Comparison of ENCODE assay signal across 24 cellular contexts in the genomic region with DNA sequence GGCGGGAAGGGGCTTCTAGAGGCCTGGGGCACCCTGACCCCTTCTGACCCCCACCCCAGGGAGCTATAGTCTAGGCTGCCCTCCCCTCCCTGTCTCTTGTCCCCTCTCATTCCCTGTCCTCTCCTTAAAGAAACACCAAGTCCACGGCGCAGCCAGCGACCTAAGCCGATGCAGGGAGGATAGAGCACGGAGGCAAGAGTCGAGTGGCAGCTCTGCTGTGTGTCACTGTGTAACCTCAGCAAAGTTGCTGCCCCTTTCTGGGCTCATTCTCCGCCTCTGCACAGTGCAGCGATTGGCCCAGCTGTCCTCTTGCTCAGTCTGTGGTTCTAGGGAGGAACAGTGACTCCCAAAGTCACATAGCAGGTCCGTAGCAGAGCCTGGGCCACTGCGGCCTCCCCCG. TPM values are rescaled to one million over a fixed set of nuclear protein-coding genes. Genes with fewer than 3 reads are reported as not detected.
A peak's percentile ranks its signal among the peaks of the same experiment; 100 is the strongest.
DNase-seq lines count a peak whose midpoint lies in the region; ATAC-seq, FAIRE-seq and TF ChIP-seq lines count a peak whose summit lies in the region.
"Had no signal": no experiment of that assay in that cellular context is flagged by ENCODE, and none has a peak within 500 bp of the region (broad histone marks: within the 10 kb centered on the region; RNA-seq: fewer than 3 reads in every experiment).

No MANE protein-coding gene starts in this region.

- no peaks in the 10 kb centered on the region for H3K36me3 Mint-ChIP-seq in activated naive CD8-positive, alpha-beta T cell treated with anti-CD3 and anti-CD28 coated beads, Interleukin-2, amount 50 U/mL, for 24 hours (ENCODE audit: low read depth)
- H3K36me3 Mint-ChIP-seq in activated naive CD8-positive, alpha-beta T cell treated with anti-CD3 and anti-CD28 coated beads for 36 hours: no peaks in the 10 kb centered on the region
- H3K36me3 Mint-ChIP-seq in GM23338 (ENCODE audit: low read depth): no peaks in the 10 kb centered on the region
- H3K36me3 Mint-ChIP-seq in CD8-positive, alpha-beta memory T cell: peaks cover 0 to 9% (median 0%) of the 10 kb centered on the region in 3 donors
- H3K36me3 Mint-ChIP-seq: CD14-positive monocyte had no signal

- H3K9me3 ChIP-seq in H1 (ENCODE audit: insufficient read depth in 2 of 2, low read depth in 1 of 2, low read length in 1 of 2) (no peaks in the 10 kb centered on the region), neuronal stem cell (replicated peaks in 1 of 2; ENCODE audit: control insufficient read depth in 2 of 2, insufficient read depth in 1 of 2, low read depth in 1 of 2, low read length in 2 of 2) (peaks cover 0 to 2% of the 10 kb centered on the region in 2 donors)
- H3K9me3 ChIP-seq in CD8-positive, alpha-beta memory T cell (ENCODE audit: low read length): no peaks in the 10 kb centered on the region
- H3K9me3 ChIP-seq: BE2C had no signal

- 84% methylated on average over 12 of the region's 12 CpGs; no CpG with 5 or more reads in 1 of the 2 experiments for WGBS in H1 (ENCODE audit: extremely low coverage in 1 of 2, insufficient coverage in 1 of 2, insufficient read length in 1 of 2, insufficient replicate concordance in 2 of 2, low coverage in 1 of 2, low lambda C conversion rate in 2 of 2, missing lambda C conversion rate in 1 of 2), 2 experiments
- no CpG with 5 or more reads among the region's 12 CpGs for WGBS in neuronal stem cell (ENCODE audit: extremely low coverage in 2 of 2, insufficient read length in 2 of 2, insufficient replicate concordance in 1 of 2), 2 donors

- peak overlapping the region; percentile 93 for H2AFZ ChIP-seq in GM23338
- H2AFZ ChIP-seq in H1 (ENCODE audit: low read length): no peak overlapping the region
- peak overlapping the region; percentile 33 for H2AFZ ChIP-seq in neuronal stem cell (ENCODE audit: low read length)

- no peak overlapping the region for H2BK20ac ChIP-seq in H1 (ENCODE audit: low read length)

- H2BK12ac ChIP-seq in H1 (ENCODE audit: low read depth, low read length) (no peak overlapping the region), neuronal stem cell (ENCODE audit: low read length) (no peak overlapping the region)

- H3K18ac ChIP-seq in H1 (ENCODE audit: extremely low read depth, low read length) (no peak overlapping the region), neuronal stem cell (ENCODE audit: low read length) (no peak overlapping the region)

- peaks cover 7% of the 10 kb centered on the region for H3K9me3 Mint-ChIP-seq in activated naive CD8-positive, alpha-beta T cell treated with anti-CD3 and anti-CD28 coated beads, Interleukin-2, amount 50 U/mL, for 24 hours
- H3K9me3 Mint-ChIP-seq in activated naive CD8-positive, alpha-beta T cell treated with anti-CD3 and anti-CD28 coated beads for 36 hours: peaks cover 6% of the 10 kb centered on the region
- no peaks in the 10 kb centered on the region; the same call in 2 of the 3 replicates for H3K9me3 Mint-ChIP-seq in GM23338
- peaks cover 0 to 7% (median 2%) of the 10 kb centered on the region in 5 donors for H3K9me3 Mint-ChIP-seq in CD8-positive, alpha-beta memory T cell
- H3K9me3 Mint-ChIP-seq: CD4-positive, alpha-beta T cell had no signal

- peak overlapping the region; percentile 61 for H4K91ac ChIP-seq in H1 (replicated peaks; ENCODE audit: insufficient read length, low read length)
- H4K91ac ChIP-seq in neuronal stem cell (ENCODE audit: low read depth, low read length, poor library complexity): no peak overlapping the region

- no peak overlapping the region for H3K14ac ChIP-seq in H1 (ENCODE audit: insufficient read length)
- no peak overlapping the region for H3K14ac ChIP-seq in neuronal stem cell (ENCODE audit: low read length)

- no peak for DNase-seq in activated naive CD8-positive, alpha-beta T cell treated with anti-CD3 and anti-CD28 coated beads, Interleukin-2, amount 50 U/mL, for 24 hours
- no peak for DNase-seq in activated naive CD8-positive, alpha-beta T cell treated with anti-CD3 and anti-CD28 coated beads for 36 hours
- DNase-seq in GM23338 (ENCODE audit: low spot score): no peak
- no peak for DNase-seq in H1 (ENCODE audit: low read depth in 1 of 2, low spot score in 2 of 2)
- DNase-seq in neuronal stem cell (ENCODE audit: low spot score): no peak
- no peak for DNase-seq in cortex of kidney (lab: John Stamatoyannopoulos, UW)
- no peak for DNase-seq in NCI-H187 (lab: John Stamatoyannopoulos, UW)
- no peak for DNase-seq in CD8-positive, alpha-beta memory T cell
- DNase-seq: BE2C; Calu3; CD4-positive, alpha-beta T cell; COR-L47; DMS53; DMS79 treated with DMSO at 0.1 percent for 48 hours; GF-D8; GOT3; H7 had no signal

- no peak overlapping the region for H3K27ac Mint-ChIP-seq in activated naive CD8-positive, alpha-beta T cell treated with anti-CD3 and anti-CD28 coated beads, Interleukin-2, amount 50 U/mL, for 24 hours
- no peak overlapping the region for H3K27ac Mint-ChIP-seq in activated naive CD8-positive, alpha-beta T cell treated with anti-CD3 and anti-CD28 coated beads for 36 hours
- H3K27ac Mint-ChIP-seq in GM23338: no peak overlapping the region
- H3K27ac Mint-ChIP-seq in CD8-positive, alpha-beta memory T cell: peak overlapping the region in 1 of 8 donors; percentile 90
- H3K27ac Mint-ChIP-seq: CD14-positive monocyte; CD4-positive, alpha-beta T cell had no signal

- H3K27me3 ChIP-seq in GM23338 (ENCODE audit: insufficient read depth) (no peaks in the 10 kb centered on the region), H1 (replicated peaks in 1 of 4; ENCODE audit: control insufficient read depth in 3 of 4, extremely low read depth in 1 of 4, insufficient read depth in 3 of 4, low read length in 3 of 4) (no peaks in the 10 kb centered on the region), neuronal stem cell (ENCODE audit: control insufficient read depth in 3 of 3, insufficient read depth in 3 of 3, low read depth in 1 of 3, low read length in 3 of 3) (peaks cover 0 to 55% (median 3%) of the 10 kb centered on the region in 3 experiments)
- H3K27me3 ChIP-seq in CD8-positive, alpha-beta memory T cell (ENCODE audit: insufficient read depth, low read length, poor library complexity, severe bottlenecking): no peaks in the 10 kb centered on the region
- H3K27me3 ChIP-seq: BLaER1 treated with 17β-estradiol and CSF1 and Interleukin-3, amounts not matched to agents 10 nM and 100 nM had no signal

- no peak for TF ChIP-seq RAD21 in H1 (IDR thresholded peaks at IDR 0.05 in 1 of 2, conservative IDR thresholded peaks at IDR 0.05 in 1 of 2; ENCODE audit: low read depth in 2 of 2, low read length in 2 of 2)

- TF ChIP-seq EP300 in H1 (IDR thresholded peaks at IDR 0.05; ENCODE audit: borderline replicate concordance in 1 of 2, low read depth in 2 of 2, low read length in 2 of 2): no peak

- H3K4me3 ChIP-seq in GM23338 (no peak overlapping the region), H1 (ENCODE audit: extremely low read depth in 1 of 4, insufficient read depth in 2 of 4, low read depth in 3 of 4, low read length in 4 of 4) (no peak overlapping the region), neuronal stem cell (ENCODE audit: low read length in 2 of 2) (no peak overlapping the region)
- H3K4me3 ChIP-seq in CD8-positive, alpha-beta memory T cell (ENCODE audit: low read length): no peak overlapping the region
- H3K4me3 ChIP-seq: BLaER1 treated with 17β-estradiol and CSF1 and Interleukin-3, amounts not matched to agents 10 nM and 100 nM had no signal

- TF ChIP-seq CTCF in GM23338 (conservative IDR thresholded peaks at IDR 0.05; ENCODE audit: low read depth in 2 of 2) (no peak), H1 (IDR thresholded peaks at IDR 0.05; ENCODE audit: control extremely low read depth in 1 of 3, insufficient read depth in 1 of 3, low read depth in 1 of 3, low read length in 3 of 3) (no peak)

- peaks cover 6% of the 10 kb centered on the region for H3K4me1 Mint-ChIP-seq in activated naive CD8-positive, alpha-beta T cell treated with anti-CD3 and anti-CD28 coated beads, Interleukin-2, amount 50 U/mL, for 24 hours
- peaks cover 7% of the 10 kb centered on the region for H3K4me1 Mint-ChIP-seq in activated naive CD8-positive, alpha-beta T cell treated with anti-CD3 and anti-CD28 coated beads for 36 hours
- peaks cover 56% of the 10 kb centered on the region for H3K4me1 Mint-ChIP-seq in GM23338
- H3K4me1 Mint-ChIP-seq in CD8-positive, alpha-beta memory T cell: peaks cover 9 to 14% (median 13%) of the 10 kb centered on the region in 3 donors
- H3K4me1 Mint-ChIP-seq: CD14-positive monocyte had no signal

- H2BK5ac ChIP-seq in H1 (ENCODE audit: low read depth, low read length) (no peak overlapping the region), neuronal stem cell (ENCODE audit: low read length) (no peak overlapping the region)

- H4K8ac ChIP-seq in H1 (ENCODE audit: extremely low read depth, insufficient read depth, low read length) (peak overlapping the region; percentile 57; the same call in 1 of the 2 replicates), neuronal stem cell (ENCODE audit: low read depth, low read length) (no peak overlapping the region)

- H3K56ac ChIP-seq in H1 (replicated peaks; ENCODE audit: insufficient read length, low read depth, low read length): no peak overlapping the region

- H2BK15ac ChIP-seq in H1 (ENCODE audit: low read length): no peak overlapping the region
- no peak overlapping the region for H2BK15ac ChIP-seq in neuronal stem cell (ENCODE audit: low read length)

- no peak for TF ChIP-seq POLR2A in H1 (IDR thresholded peaks at IDR 0.05; ENCODE audit: control extremely low read depth in 1 of 2, low read depth in 2 of 2, low read length in 2 of 2)

- H3K23ac ChIP-seq in H1 (ENCODE audit: insufficient read length) (no peak overlapping the region), neuronal stem cell (ENCODE audit: low read depth, low read length, poor library complexity) (no peak overlapping the region)

- peaks cover 2% of the 10 kb centered on the region for H3K27me3 Mint-ChIP-seq in activated naive CD8-positive, alpha-beta T cell treated with anti-CD3 and anti-CD28 coated beads, Interleukin-2, amount 50 U/mL, for 24 hours
- no peaks in the 10 kb centered on the region for H3K27me3 Mint-ChIP-seq in activated naive CD8-positive, alpha-beta T cell treated with anti-CD3 and anti-CD28 coated beads for 36 hours
- peaks cover 15% of the 10 kb centered on the region for H3K27me3 Mint-ChIP-seq in GM23338 (ENCODE audit: insufficient read depth, low read depth, poor library complexity)
- H3K27me3 Mint-ChIP-seq in CD8-positive, alpha-beta memory T cell: peaks cover 1 to 3% of the 10 kb centered on the region in 2 donors
- H3K27me3 Mint-ChIP-seq: CD4-positive, alpha-beta T cell had no signal

- no peaks in the 10 kb centered on the region; the same call in 1 of the 2 replicates for H3K36me3 ChIP-seq in GM23338 (ENCODE audit: insufficient read depth)
- H3K36me3 ChIP-seq in H1 (ENCODE audit: control insufficient read depth in 2 of 4, insufficient read depth in 4 of 4, low read length in 3 of 4): no peaks in the 10 kb centered on the region
- no peaks in the 10 kb centered on the region for H3K36me3 ChIP-seq in neuronal stem cell (replicated peaks in 1 of 2; ENCODE audit: control insufficient read depth in 2 of 2, insufficient read depth in 2 of 2, low read length in 2 of 2)
- H3K36me3 ChIP-seq in CD8-positive, alpha-beta memory T cell (ENCODE audit: insufficient read depth, low read length): no peaks in the 10 kb centered on the region
- H3K36me3 ChIP-seq: BE2C; BLaER1 treated with 17β-estradiol and CSF1 and Interleukin-3, amounts not matched to agents 10 nM and 100 nM had no signal

- peak; percentile 35 for ATAC-seq in activated naive CD8-positive, alpha-beta T cell treated with anti-CD3 and anti-CD28 coated beads, Interleukin-2, amount 50 U/mL, for 24 hours
- peak; percentile 12 for ATAC-seq in GM23338
- ATAC-seq: HCT116 had no signal

- H3K4me1 ChIP-seq in GM23338 (ENCODE audit: insufficient read depth): peaks cover 39% of the 10 kb centered on the region
- H3K4me1 ChIP-seq in H1 (replicated peaks in 1 of 4; ENCODE audit: control insufficient read depth in 3 of 4, insufficient read depth in 4 of 4, low read length in 3 of 4): peaks cover 0 to 34% (median 21%) of the 10 kb centered on the region in 4 experiments; a peak in 6 of 7 replicates
- H3K4me1 ChIP-seq in neuronal stem cell (ENCODE audit: control insufficient read depth in 2 of 2, insufficient read depth in 1 of 2, low read depth in 1 of 2, low read length in 2 of 2): peaks cover 4 to 14% of the 10 kb centered on the region in 2 donors
- peaks cover 12% of the 10 kb centered on the region for H3K4me1 ChIP-seq in CD8-positive, alpha-beta memory T cell (ENCODE audit: insufficient read depth, low read length)
- H3K4me1 ChIP-seq: BE2C had no signal

- H3K27ac ChIP-seq in GM23338 (ENCODE audit: low read depth): no peak overlapping the region
- H3K27ac ChIP-seq in H1 (ENCODE audit: low read depth, low read length): no peak overlapping the region
- no peak overlapping the region for H3K27ac ChIP-seq in neuronal stem cell (replicated peaks; ENCODE audit: low read length)
- no peak overlapping the region for H3K27ac ChIP-seq in CD8-positive, alpha-beta memory T cell (ENCODE audit: low read depth, low read length)
- H3K27ac ChIP-seq: 22Rv1; BLaER1 treated with 17β-estradiol and CSF1 and Interleukin-3, amounts not matched to agents 10 nM and 100 nM had no signal

- H3K9me2 ChIP-seq in GM23338 (ENCODE audit: insufficient read depth): no peaks in the 10 kb centered on the region

- H2BK120ac ChIP-seq in H1 (replicated peaks; ENCODE audit: low read depth, low read length) (no peak overlapping the region), neuronal stem cell (ENCODE audit: low read depth, low read length) (no peak overlapping the region)

- no peak overlapping the region for H3K4me3 Mint-ChIP-seq in activated naive CD8-positive, alpha-beta T cell treated with anti-CD3 and anti-CD28 coated beads, Interleukin-2, amount 50 U/mL, for 24 hours
- H3K4me3 Mint-ChIP-seq in activated naive CD8-positive, alpha-beta T cell treated with anti-CD3 and anti-CD28 coated beads for 36 hours: no peak overlapping the region
- no peak overlapping the region for H3K4me3 Mint-ChIP-seq in GM23338
- H3K4me3 Mint-ChIP-seq in CD8-positive, alpha-beta memory T cell: no peak overlapping the region
- H3K4me3 Mint-ChIP-seq: CD14-positive monocyte; CD4-positive, alpha-beta T cell had no signal

- H3F3A ChIP-seq in GM23338 (replicated peaks; ENCODE audit: low read depth): no peaks in the 10 kb centered on the region

- no peaks in the 10 kb centered on the region for H3K79me2 ChIP-seq in GM23338 (replicated peaks; ENCODE audit: insufficient read depth)
- no peaks in the 10 kb centered on the region for H3K79me2 ChIP-seq in H1 (ENCODE audit: control insufficient read depth in 1 of 2, insufficient read depth in 2 of 2, low read length in 2 of 2)

- H3K9ac ChIP-seq in H1 (replicated peaks in 1 of 4; ENCODE audit: extremely low read depth in 1 of 4, low read depth in 3 of 4, low read length in 3 of 4): no peak overlapping the region
- no peak overlapping the region for H3K9ac ChIP-seq in neuronal stem cell (ENCODE audit: low read depth, low read length, poor library complexity)
- H3K9ac ChIP-seq: BLaER1 treated with 17β-estradiol and CSF1 and Interleukin-3, amounts not matched to agents 10 nM and 100 nM had no signal

- H4K20me1 ChIP-seq in GM23338 (replicated peaks; ENCODE audit: insufficient read depth) (no peaks in the 10 kb centered on the region; the same call in 1 of the 2 replicates), H1 (replicated peaks in 1 of 2; ENCODE audit: control insufficient read depth in 1 of 2, insufficient read depth in 2 of 2, low read length in 2 of 2) (no peaks in the 10 kb centered on the region)
- H4K20me1 ChIP-seq: BLaER1 treated with 17β-estradiol and CSF1 and Interleukin-3, amounts not matched to agents 10 nM and 100 nM had no signal

- POLR2A ChIA-PET in H1 (lab: Charles Lee; ENCODE audit: partially characterized antibody): interaction anchor here (0.7 kb wide), 1 partner anchor 21 kb away, joined by 3 read pairs; no protein-coding TSS in a partner anchor
- POLR2A ChIA-PET in CD8-positive, alpha-beta memory T cell (lab: Charles Lee): no interaction called here

- H3K23me2 ChIP-seq in H1 (ENCODE audit: low read depth, low read length): peaks cover 3% of the 10 kb centered on the region; the same call in 1 of the 2 replicates

- 0 out of 2 replicates have a peak, but pooled peaks cover 2% of the 10 kb centered on the region for H3K79me1 ChIP-seq in H1 (ENCODE audit: low read depth, low read length)
- no peaks in the 10 kb centered on the region for H3K79me1 ChIP-seq in neuronal stem cell (ENCODE audit: low read depth, low read length)

- CTCF ChIA-PET in H1 (lab: Charles Lee; ENCODE audit: partially characterized antibody): interaction anchor here (0.6 to 1.9 kb wide), 2 partner anchors 20 to 27 kb away, joined by 3 to 6 read pairs; no protein-coding TSS in a partner anchor
- CTCF ChIA-PET in CD8-positive, alpha-beta memory T cell (lab: Charles Lee): interaction anchor here (2.0 kb wide), 1 partner anchor 21 kb away, joined by 5 read pairs; no protein-coding TSS in a partner anchor

- no peak for FAIRE-seq in H1 (lab: Jason Lieb, UNC)
- FAIRE-seq: A204.1, GM12891, GM18507 had no signal

- H3K4me2 ChIP-seq in GM23338: no peak overlapping the region
- no peak overlapping the region for H3K4me2 ChIP-seq in H1 (ENCODE audit: insufficient read depth in 1 of 2, low read depth in 2 of 2, low read length in 2 of 2)
- no peak overlapping the region for H3K4me2 ChIP-seq in neuronal stem cell (ENCODE audit: insufficient read depth, low read length, poor library complexity, severe bottlenecking)
- H3K4me2 ChIP-seq: BLaER1 treated with 17β-estradiol and CSF1 and Interleukin-3, amounts not matched to agents 10 nM and 100 nM had no signal

- no peak overlapping the region for H2AK5ac ChIP-seq in H1 (ENCODE audit: low read depth, low read length)
- H2AK5ac ChIP-seq in neuronal stem cell (ENCODE audit: low read depth, low read length): no peak overlapping the region

- peak overlapping the region; percentile 46 for H4K5ac ChIP-seq in H1 (ENCODE audit: insufficient read length, low read depth, low read length)

- H3K4ac ChIP-seq in H1 (replicated peaks; ENCODE audit: insufficient read length, low read depth, low read length) (no peak overlapping the region), neuronal stem cell (ENCODE audit: low read length) (no peak overlapping the region)

RNA-seq across cellular contexts. Expression of a gene that starts 36.5 kb away (rescaled TPM):
- total RNA-seq in activated naive CD8-positive, alpha-beta T cell treated with anti-CD3 and anti-CD28 coated beads for 36 hours: 1 to 10 TPM; 8.5 to 9.7 TPM
- total RNA-seq in GM23338 (2014; rRNA removed; shearing (Covaris generic)): 59.8 and 68.1 TPM in 2 replicates
- polyA plus RNA-seq in GM23338 (2016; fragmentation: Nextera tagmentation; extraction: Ambion mirVana) (23.9 and 25.5 TPM in 2 replicates), H1 (2011; rRNA removed) (18.2 and 34.8 TPM in 2 replicates)
- 73.9 and 77.4 TPM in 2 replicates for total RNA-seq in H1 (2021; fragmentation: NEBNext Ultra II Directional; extraction: Animal tissue kit (Norgen Biotek cat#: 25700))
- polyA plus RNA-seq in H1 (2011; cell fraction: cytosol; rRNA removed): 16.7 TPM
- 29.8 TPM for polyA plus RNA-seq in H1 (2011; cell fraction: nucleus; rRNA removed)
- 46.9 to 62.0 TPM (median 59.1 TPM) in 4 replicates for polyA plus RNA-seq in H1 (2012, experiment 1 of 2)
- polyA plus RNA-seq in H1 (2012, experiment 2 of 2): 59.4 TPM
- 69.2 TPM for polyA plus RNA-seq in H1 (2013, experiment 1 of 2)
- polyA plus RNA-seq in H1 (2013, experiment 2 of 2): 68.1 TPM
- 9.3 and 12.5 TPM in 2 replicates for polyA minus RNA-seq in H1 (2011; rRNA and poly(A)+ RNA removed)
- 31.7 TPM for polyA minus RNA-seq in H1 (2011; cell fraction: cytosol; rRNA and poly(A)+ RNA removed)
- 16.6 TPM for polyA minus RNA-seq in H1 (2011; cell fraction: nucleus; rRNA and poly(A)+ RNA removed)
- polyA plus RNA-seq in neuronal stem cell (2013, experiment 1 of 2): 49.6 TPM
- 50.1 TPM for polyA plus RNA-seq in neuronal stem cell (2013, experiment 2 of 2)
- total RNA-seq in CD8-positive, alpha-beta memory T cell: 1 to 10 TPM; 3.9 to 4.1 TPM
- 20.3 TPM for polyA plus RNA-seq in CD8-positive, alpha-beta memory T cell

RNA-seq across cellular contexts. Expression of a gene that starts 44.1 kb away (rescaled TPM):
- total RNA-seq in activated naive CD8-positive, alpha-beta T cell treated with anti-CD3 and anti-CD28 coated beads for 36 hours: 100 to 1,000 TPM; 234 to 241 TPM
- 116 and 178 TPM in 2 replicates for total RNA-seq in GM23338 (2014; rRNA removed; shearing (Covaris generic))
- polyA plus RNA-seq in GM23338 (2016; fragmentation: Nextera tagmentation; extraction: Ambion mirVana) (83.9 and 89.8 TPM in 2 replicates), H1 (2011; rRNA removed) (254 and 272 TPM in 2 replicates)
- 130 and 152 TPM in 2 replicates for total RNA-seq in H1 (2021; fragmentation: NEBNext Ultra II Directional; extraction: Animal tissue kit (Norgen Biotek cat#: 25700))
- polyA plus RNA-seq in H1 (2011; cell fraction: cytosol; rRNA removed): 184 TPM
- 303 TPM for polyA plus RNA-seq in H1 (2011; cell fraction: nucleus; rRNA removed)
- polyA plus RNA-seq in H1 (2012, experiment 1 of 2): 103 to 118 TPM (median 109 TPM) in 4 replicates
- 60.0 TPM for polyA plus RNA-seq in H1 (2012, experiment 2 of 2)
- 57.8 TPM for polyA plus RNA-seq in H1 (2013, experiment 1 of 2)
- polyA plus RNA-seq in H1 (2013, experiment 2 of 2): 57.6 TPM
- polyA minus RNA-seq in H1 (2011; rRNA and poly(A)+ RNA removed): 252 and 264 TPM in 2 replicates
- polyA minus RNA-seq in H1 (2011; cell fraction: cytosol; rRNA and poly(A)+ RNA removed): 127 TPM
- 203 TPM for polyA minus RNA-seq in H1 (2011; cell fraction: nucleus; rRNA and poly(A)+ RNA removed)
- polyA plus RNA-seq in neuronal stem cell (2013, experiment 1 of 2): 45.3 TPM
- 42.8 TPM for polyA plus RNA-seq in neuronal stem cell (2013, experiment 2 of 2)
- 100 to 1,000 TPM; 228 to 234 TPM for total RNA-seq in CD8-positive, alpha-beta memory T cell
- polyA plus RNA-seq in CD8-positive, alpha-beta memory T cell: 96.8 TPM
